8 cellular contexts compared by ENCODE assay signal in the genomic region with DNA sequence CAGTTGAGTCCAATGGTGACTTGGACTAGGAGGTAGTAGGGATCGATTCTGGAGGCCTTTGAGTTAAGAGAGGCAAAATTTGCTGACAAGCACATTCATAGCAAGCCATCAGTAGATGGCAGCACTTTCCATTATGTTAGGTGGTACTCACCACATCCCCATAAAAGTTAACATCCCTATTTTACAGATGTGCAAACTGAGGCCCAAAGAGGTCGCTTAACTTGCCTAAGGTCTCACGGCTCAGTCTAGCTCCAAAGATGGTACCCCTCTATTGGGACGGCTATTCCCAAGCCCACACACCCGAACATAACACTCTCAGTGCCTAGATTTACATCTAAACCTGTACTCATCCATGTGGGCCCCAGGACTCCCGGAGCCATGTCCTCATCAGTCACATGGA. TPM values are rescaled to one million over a fixed set of nuclear protein-coding genes. Genes with fewer than 3 reads are reported as not detected.
DNase-seq lines count a peak whose midpoint lies in the region; TF ChIP-seq lines count a peak whose summit lies in the region.

No MANE protein-coding gene starts in this region.

- TF ChIP-seq CTCF in LNCAP (IDR thresholded peaks at IDR 0.05) (0 out of 2 replicates have a peak, but pooled peaks have one; percentile 19), brain (conservative IDR thresholded peaks at IDR 0.05) (peak in 1 of 2 experiments; percentile 21), osteoblast (IDR thresholded peaks at IDR 0.05; ENCODE audit: extremely low read depth, low read depth, low read length) (peak; percentile 48), thyroid gland (IDR thresholded peaks at IDR 0.05) (peak in 1 of 6 experiments; percentile 22), uterus (IDR thresholded peaks at IDR 0.05) (no peak)

- H2AFZ ChIP-seq in osteoblast (ENCODE audit: low read length): no peak overlapping the region

- intact Hi-C loops in thyroid gland (cut with DNase I): no loop called here
- intact Hi-C loops in uterus (cut with DNase I; ENCODE audit: low total_unique reads): no loop called here

- H4K20me1 ChIP-seq in osteoblast (ENCODE audit: insufficient read depth, low read length): no peaks in the 10 kb centered on the region

- H3K4me1 Mint-ChIP-seq in brain: peaks cover 49% of the 10 kb centered on the region

- DNase-seq in NCI-H748 (lab: John Stamatoyannopoulos, UW; ENCODE audit: unreplicated experiment) (peak; percentile 50), NCI-H748 treated with DMSO at 0.1 percent for 48 hours (lab: John Stamatoyannopoulos, UW) (no peak), osteoblast (ENCODE audit: insufficient read length, low spot score, missing footprints) (peak; percentile 72), GOT3 (lab: John Stamatoyannopoulos, UW) (no peak), thyroid gland (no peak), uterus (no peak)

- H3K36me3 ChIP-seq in osteoblast (ENCODE audit: insufficient read depth, low read length) (no peaks in the 10 kb centered on the region), thyroid gland (no peaks in the 10 kb centered on the region), uterus (no peaks in the 10 kb centered on the region)

- H3K4me3 Mint-ChIP-seq in brain: peak overlapping the region in 1 of 5 experiments; percentile 65

- H3K4me3 ChIP-seq in osteoblast (ENCODE audit: insufficient read depth, low read length) (no peak overlapping the region), thyroid gland (replicated peaks in 1 of 3) (no peak overlapping the region), uterus (no peak overlapping the region)

- peaks cover 9% of the 10 kb centered on the region for H3K27me3 Mint-ChIP-seq in brain

- H3K27ac ChIP-seq in osteoblast (ENCODE audit: low read depth, low read length) (no peak overlapping the region), thyroid gland (no peak overlapping the region), uterus (no peak overlapping the region)

- TF ChIP-seq POLR2A in thyroid gland (IDR thresholded peaks at IDR 0.05): no peak
- TF ChIP-seq POLR2A in uterus (IDR thresholded peaks at IDR 0.05): no peak

- H3K4me1 ChIP-seq in osteoblast (ENCODE audit: insufficient read depth, low read length) (peaks cover 24% of the 10 kb centered on the region), thyroid gland (peaks cover 28% of the 10 kb centered on the region in 2 donors), uterus (peaks cover 0 to 6% of the 10 kb centered on the region in 2 donors)

- H3K27me3 ChIP-seq in osteoblast (ENCODE audit: insufficient read depth, low read length): no peaks in the 10 kb centered on the region
- H3K27me3 ChIP-seq in thyroid gland: no peaks in the 10 kb centered on the region
- no peaks in the 10 kb centered on the region for H3K27me3 ChIP-seq in uterus

- H3K27ac Mint-ChIP-seq in brain: peak overlapping the region in 3 of 5 experiments; percentile 22 to 81 (median 74)

- peaks cover 17% of the 10 kb centered on the region for H3K79me2 ChIP-seq in osteoblast (ENCODE audit: insufficient read depth, low read length)

- no peaks in the 10 kb centered on the region for H3K9me3 ChIP-seq in osteoblast (ENCODE audit: low read depth, low read length)
- H3K9me3 ChIP-seq in thyroid gland: no peaks in the 10 kb centered on the region
- no peaks in the 10 kb centered on the region for H3K9me3 ChIP-seq in uterus

- peaks cover 0 to 8% (median 0%) of the 10 kb centered on the region in 5 experiments for H3K9me3 Mint-ChIP-seq in brain

- H3K36me3 Mint-ChIP-seq in brain: no peaks in the 10 kb centered on the region

- no peak overlapping the region for H3K4me2 ChIP-seq in osteoblast (ENCODE audit: insufficient read depth, low read length)

- WGBS in thyroid gland, 2 donors: 87 to 88% methylated on average over 6 of the region's 6 CpGs

RNA-seq across cellular contexts. Expression of a gene that starts 21.5 kb away (rescaled TPM):
- 0.92 TPM for polyA plus RNA-seq in brain (ENCODE audit: insufficient read depth, low read depth, low replicate concordance)
- 3.3 and 3.8 TPM in 2 replicates for total RNA-seq in osteoblast
- 1 to 10 TPM; 1.6 to 3.3 (median 2.4) TPM for total RNA-seq in thyroid gland
- 10 to 100 TPM in 2 of 4 donors, 1 to 10 TPM in 1, not detected in 1; 8.1 to 52.1 (median 28.6) TPM for total RNA-seq in uterus

RNA-seq across cellular contexts. Expression of a gene that starts 22.6 kb away (rescaled TPM):
- 97.8 TPM for polyA plus RNA-seq in brain (ENCODE audit: insufficient read depth, low read depth, low replicate concordance)
- 88.4 and 96.3 TPM in 2 replicates for total RNA-seq in osteoblast
- 100 to 1,000 TPM in 2 of 4 donors, 10 to 100 TPM in 2; 89.1 to 157 (median 113) TPM for total RNA-seq in thyroid gland
- 100 to 1,000 TPM in 1 of 4 donors, 10 to 100 TPM in 3; 37.9 to 130 (median 68.0) TPM for total RNA-seq in uterus

RNA-seq across cellular contexts. Expression of a gene that starts 39.9 kb away (rescaled TPM):
- 4.9 TPM for polyA plus RNA-seq in brain (ENCODE audit: insufficient read depth, low read depth, low replicate concordance)
- total RNA-seq in osteoblast (10.5 and 10.6 TPM in 2 replicates), thyroid gland (1 to 10 TPM; 1.3 to 9.1 (median 4.2) TPM), uterus (10 to 100 TPM in 1 of 4 donors, 1 to 10 TPM in 2, under 1 TPM in 1; 0.26 to 11.3 (median 3.5) TPM)

RNA-seq across cellular contexts. Expression of a gene that starts 41.4 kb away (rescaled TPM):
- polyA plus RNA-seq in brain (ENCODE audit: insufficient read depth, low read depth, low replicate concordance): 14.8 TPM
- 6.9 and 8.5 TPM in 2 replicates for total RNA-seq in osteoblast
- 10 to 100 TPM; 11.9 to 64.2 (median 35.8) TPM for total RNA-seq in thyroid gland
- total RNA-seq in uterus: 10 to 100 TPM in 1 of 4 donors, 1 to 10 TPM in 2, under 1 TPM in 1; 0.51 to 30.2 (median 3.0) TPM

RNA-seq across cellular contexts. Expression of a gene that starts 50.6 kb away (rescaled TPM):
- 64.4 TPM for polyA plus RNA-seq in brain (ENCODE audit: insufficient read depth, low read depth, low replicate concordance)
- total RNA-seq in osteoblast (6.2 TPM in 2 replicates), thyroid gland (1 to 10 TPM; 1.8 to 7.3 (median 4.6) TPM), uterus (1 to 10 TPM in 3 of 4 donors, not detected in 1; 5.9 to 9.0 (median 7.0) TPM)

Comparison
In these comparisons a context has a peak if more than half of its experiments do, and no peak if none do; other contexts are left out.
1. DNase-seq: peak in NCI-H748 (single experiment) and osteoblast (single experiment); none in NCI-H748 treated with DMSO at 0.1 percent for 48 hours (single experiment), GOT3 (single experiment), thyroid gland (0 of 2) and uterus (0 of 2).
2. CTCF ChIP-seq: peak in LNCAP (single experiment) and osteoblast (single experiment); none in uterus (0 of 4).